Comparison of ENCODE assay signal across 29 cellular contexts in the genomic region with DNA sequence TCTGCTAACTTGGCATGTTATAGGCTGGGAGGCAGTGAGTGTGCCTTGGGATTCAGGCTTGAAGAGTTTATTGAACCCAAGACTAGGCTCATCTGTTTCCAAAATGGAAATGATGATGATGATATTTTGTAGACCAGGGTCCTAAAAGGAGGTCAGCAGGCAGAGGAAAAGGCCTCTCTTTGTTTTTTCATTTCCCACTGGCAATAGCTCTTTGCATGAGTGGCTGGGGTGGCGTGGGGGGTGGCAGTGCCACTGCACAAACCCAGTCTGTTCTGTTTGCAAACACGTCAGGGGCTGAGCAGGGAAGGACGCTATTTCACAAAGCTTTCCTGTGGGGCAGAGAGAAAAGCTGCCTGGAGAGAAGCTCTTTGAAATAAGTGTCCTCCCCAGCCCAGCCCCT.
DNase-seq lines count a peak whose midpoint lies in the region; ATAC-seq and TF ChIP-seq lines count a peak whose summit lies in the region.
"Had no signal": no experiment of that assay in that cellular context is flagged by ENCODE, and none has a peak within 500 bp of the region (broad histone marks: within the 10 kb centered on the region; RNA-seq: fewer than 3 reads in every experiment).

No MANE protein-coding gene starts in this region.

- TF ChIP-seq CTCF in dorsolateral prefrontal cortex (IDR thresholded peaks at IDR 0.05 in 54 of 56, conservative IDR thresholded peaks at IDR 0.05 in 2 of 56; ENCODE audit: low read depth in 1 of 56, partially characterized antibody in 56 of 56) = peak in 6 of 56 donors; percentile 14 to 36 (median 24)

- no peaks in the 10 kb centered on the region for H3K27me3 ChIP-seq in dorsolateral prefrontal cortex
- H3K27me3 ChIP-seq: body of pancreas, hepatocyte, left lung, Peyer's patch, right atrium auricular region, uterus had no signal

- no peak overlapping the region for H3K4me3 ChIP-seq in dorsolateral prefrontal cortex
- H3K4me3 ChIP-seq: body of pancreas, hepatocyte, left lung, Peyer's patch, right atrium auricular region, uterus had no signal

- in situ Hi-C loops in G401 (cut with HindIII; ENCODE audit: low sequenced_read_pairs) = no loop called here

- ATAC-seq in GM18517 (IDR thresholded peaks at IDR 0.05; ENCODE audit: unreplicated experiment) (no peak), GM18520 (IDR thresholded peaks at IDR 0.05; ENCODE audit: unreplicated experiment) (no peak), HG02884 (IDR thresholded peaks at IDR 0.05; ENCODE audit: unreplicated experiment) (no peak)
- ATAC-seq: body of pancreas, left lung had no signal

- intact Hi-C loops in dorsolateral prefrontal cortex (cut with DNase I) = loop anchor here in 1 of 2 donors (10.0 kb wide), 2 partner anchors 529 to 859 kb away; no protein-coding TSS in a partner anchor

- H3K27ac ChIP-seq in dorsolateral prefrontal cortex = peak overlapping the region in 58 of 59 donors; percentile 39 to 95 (median 84)
- H3K27ac ChIP-seq: body of pancreas, hepatocyte, left lung, Peyer's patch, right atrium auricular region, uterus, WERI-Rb-1 had no signal

- DNase-seq in G401 (ENCODE audit: low spot score) (peak; percentile 21), dorsolateral prefrontal cortex (peak; percentile 23 to 89 (median 81)), midbrain (lab: John Stamatoyannopoulos, UW) (peak; percentile 86), superior temporal gyrus (ENCODE audit: extremely low spot score) (peak; percentile 83)
- no peak for DNase-seq in stimulated activated CD4-positive, alpha-beta T cell treated with anti-CD3 and anti-CD28 coated beads, Interleukin-15, amount 100 ng/mL, for 24 hours
- DNase-seq: activated CD4-positive, alpha-beta T cell treated with anti-CD3 and anti-CD28 coated beads, Interleukin-2, amount 10 ng/mL, durations not matched to agents 24 days and 14 days; activated gamma-delta T cell; activated naive CD8-positive, alpha-beta T cell treated with anti-CD3 and anti-CD28 coated beads, Interleukin-2, amount 10 ng/mL, durations not matched to agents 7 days and 5 days; activated T-cell treated with anti-CD3 and anti-CD28 coated beads, Interleukin-2, amount 50 U/mL, for 24 hours; body of pancreas; DMS153; effector CD8-positive, alpha-beta T cell; immature natural killer cell; IMR-90; left lung; naive B cell; NCI-H1092 treated with DMSO at 0.1 percent for 48 hours; NCI-H1930; NCI-H526 treated with DMSO at 0.1 percent for 48 hours; Peyer's patch; SIG-M5; T1000; uterus had no signal
